Comparison of ENCODE assay signal across 7 cellular contexts in the genomic region with DNA sequence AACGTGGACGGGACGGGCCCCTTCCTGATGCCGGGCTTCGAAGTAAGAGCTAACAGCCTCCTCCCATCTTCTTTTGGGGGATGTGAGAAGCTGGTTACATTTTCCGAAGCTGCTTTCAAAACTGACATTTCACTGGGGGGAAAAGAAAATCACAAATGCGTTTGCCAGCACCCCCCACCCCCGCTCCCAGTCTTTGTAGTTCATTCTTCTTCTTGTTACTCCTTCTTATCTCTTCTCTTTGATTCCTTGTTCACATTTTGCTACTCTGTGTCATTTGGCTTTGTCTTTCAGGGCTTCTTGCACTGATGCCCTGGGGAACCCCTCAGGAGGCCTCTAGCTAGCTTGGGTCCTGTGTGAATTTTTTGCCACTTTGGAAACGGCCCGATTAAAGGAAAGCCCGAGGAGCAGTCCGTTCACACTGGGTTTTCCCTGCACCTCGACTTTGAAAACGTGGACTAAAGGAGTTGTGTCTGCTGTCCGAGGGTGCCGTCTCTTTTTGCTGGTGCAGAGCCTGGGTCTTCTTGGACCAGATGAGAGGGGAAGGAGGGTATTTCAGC.
A peak's percentile ranks its signal among the peaks of the same experiment; 100 is the strongest.
DNase-seq lines count a peak whose midpoint lies in the region; ATAC-seq lines count a peak whose summit lies in the region.

No MANE protein-coding gene starts in this region.

- H3K9ac ChIP-seq in HUES6 (ENCODE audit: low read length) (peak overlapping the region; percentile 50), iPS-15b (ENCODE audit: low read depth, low read length) (peak overlapping the region; percentile 81)

- H3K4me3 ChIP-seq in HUES6 (ENCODE audit: low read depth, low read length) = peak overlapping the region; percentile 96
- peak overlapping the region; percentile 79 for H3K4me3 ChIP-seq in iPS-15b (ENCODE audit: low read depth, low read length)

- H3K4me3 Mint-ChIP-seq in activated T-cell treated with anti-CD3 and anti-CD28 coated beads, Interleukin-2, amount 50 U/mL, for 24 hours = peak overlapping the region; percentile 81
- H3K4me3 Mint-ChIP-seq in stimulated activated memory B cell treated with anti-CD40 and anti-IgM and Interleukin-4, amounts not matched to agents 10 μg/mL and 1 μg/mL and 100 μg/mL, for 72 hours = peak overlapping the region; percentile 80

- peaks cover 3% of the 10 kb centered on the region; the same call in 1 of the 2 replicates for H3K4me1 ChIP-seq in HUES6 (ENCODE audit: control insufficient read depth, insufficient read depth, low read length)
- no peaks in the 10 kb centered on the region for H3K4me1 ChIP-seq in iPS-15b (ENCODE audit: control insufficient read depth, insufficient read depth, low read length)

- peak overlapping the region; percentile 76; the same call in 1 of the 2 replicates for H3K27ac ChIP-seq in HUES6 (ENCODE audit: low read depth, low read length)

- H3K9me3 ChIP-seq in HUES6 (ENCODE audit: control insufficient read depth, insufficient read depth, low read depth, low read length) (no peaks in the 10 kb centered on the region), iPS-15b (ENCODE audit: control insufficient read depth, insufficient read depth, low read length) (no peaks in the 10 kb centered on the region)

- H3K4me1 Mint-ChIP-seq in activated T-cell treated with anti-CD3 and anti-CD28 coated beads, Interleukin-2, amount 50 U/mL, for 24 hours (ENCODE audit: low read depth) = peaks cover 40% of the 10 kb centered on the region
- peaks cover 72% of the 10 kb centered on the region for H3K4me1 Mint-ChIP-seq in stimulated activated memory B cell treated with anti-CD40 and anti-IgM and Interleukin-4, amounts not matched to agents 10 μg/mL and 1 μg/mL and 100 μg/mL, for 72 hours

- H3K36me3 Mint-ChIP-seq in activated T-cell treated with anti-CD3 and anti-CD28 coated beads, Interleukin-2, amount 50 U/mL, for 24 hours (ENCODE audit: low read depth) = peaks cover 26% of the 10 kb centered on the region
- H3K36me3 Mint-ChIP-seq in stimulated activated memory B cell treated with anti-CD40 and anti-IgM and Interleukin-4, amounts not matched to agents 10 μg/mL and 1 μg/mL and 100 μg/mL, for 72 hours = no peaks in the 10 kb centered on the region

- DNase-seq in activated T-cell treated with anti-CD3 and anti-CD28 coated beads, Interleukin-2, amount 50 U/mL, for 24 hours = peak; percentile 66
- DNase-seq in NCI-H748 (lab: John Stamatoyannopoulos, UW; ENCODE audit: unreplicated experiment) (no peak), NCI-H187 (lab: John Stamatoyannopoulos, UW) (no peak)

- no peaks in the 10 kb centered on the region for H3K9me3 Mint-ChIP-seq in activated T-cell treated with anti-CD3 and anti-CD28 coated beads, Interleukin-2, amount 50 U/mL, for 24 hours
- no peaks in the 10 kb centered on the region for H3K9me3 Mint-ChIP-seq in stimulated activated memory B cell treated with anti-CD40 and anti-IgM and Interleukin-4, amounts not matched to agents 10 μg/mL and 1 μg/mL and 100 μg/mL, for 72 hours

- H3K27me3 ChIP-seq in HUES6 (ENCODE audit: control insufficient read depth, insufficient read depth, low read length) = no peaks in the 10 kb centered on the region
- H3K27me3 ChIP-seq in iPS-15b (ENCODE audit: control insufficient read depth, insufficient read depth, low read length) = no peaks in the 10 kb centered on the region

- peak overlapping the region; percentile 90 for H3K27ac Mint-ChIP-seq in activated T-cell treated with anti-CD3 and anti-CD28 coated beads, Interleukin-2, amount 50 U/mL, for 24 hours
- H3K27ac Mint-ChIP-seq in stimulated activated memory B cell treated with anti-CD40 and anti-IgM and Interleukin-4, amounts not matched to agents 10 μg/mL and 1 μg/mL and 100 μg/mL, for 72 hours = peak overlapping the region; percentile 83

- no peaks in the 10 kb centered on the region for H3K36me3 ChIP-seq in HUES6 (ENCODE audit: control insufficient read depth, insufficient read depth, low read length)
- no peaks in the 10 kb centered on the region for H3K36me3 ChIP-seq in iPS-15b (ENCODE audit: control insufficient read depth, insufficient read depth, low read length)

- H3K27me3 Mint-ChIP-seq in activated T-cell treated with anti-CD3 and anti-CD28 coated beads, Interleukin-2, amount 50 U/mL, for 24 hours = no peaks in the 10 kb centered on the region
- no peaks in the 10 kb centered on the region for H3K27me3 Mint-ChIP-seq in stimulated activated memory B cell treated with anti-CD40 and anti-IgM and Interleukin-4, amounts not matched to agents 10 μg/mL and 1 μg/mL and 100 μg/mL, for 72 hours

- ATAC-seq in stimulated activated memory B cell treated with anti-CD40 and anti-IgM and Interleukin-4, amounts not matched to agents 10 μg/mL and 1 μg/mL and 100 μg/mL, for 72 hours = no peak
- ATAC-seq in HG02763 (IDR thresholded peaks at IDR 0.05; ENCODE audit: unreplicated experiment) = no peak
